8 cellular contexts compared by ENCODE assay signal in the genomic region with DNA sequence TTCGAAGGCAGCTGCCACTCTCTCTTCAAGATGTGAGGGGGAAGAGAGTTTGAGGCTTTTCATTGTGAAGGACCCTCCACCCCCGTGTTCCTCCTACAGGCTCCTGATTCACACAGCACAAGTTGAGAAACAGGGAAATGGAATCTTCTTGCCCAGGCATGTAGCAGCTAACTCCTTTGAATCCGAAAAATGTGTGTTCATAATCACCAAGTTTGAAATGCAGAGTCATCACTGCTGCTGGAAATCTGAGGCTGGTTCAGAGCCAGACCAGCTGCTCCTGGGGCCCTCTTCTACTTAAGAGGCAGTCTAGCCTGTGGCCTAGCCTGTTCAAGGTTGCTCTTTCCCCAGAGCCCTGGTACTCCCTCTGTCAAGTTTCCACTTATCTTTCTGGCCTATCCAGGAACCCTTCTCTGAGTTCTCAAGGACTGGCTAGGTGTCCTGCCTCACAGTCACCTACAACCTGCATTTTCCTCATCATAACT. TPM values are rescaled to one million over a fixed set of nuclear protein-coding genes. Genes with fewer than 3 reads are reported as not detected.
DNase-seq lines count a peak whose midpoint lies in the region; ATAC-seq, FAIRE-seq and TF ChIP-seq lines count a peak whose summit lies in the region.

No MANE protein-coding gene starts in this region.

- intact Hi-C loops in pancreas (cut with DNase I): loop anchor here in 1 of 3 donors (5.0 kb wide), 1 partner anchor 178 kb away; no protein-coding TSS in a partner anchor

- no peak overlapping the region for H3K27ac ChIP-seq in pancreas

- no peaks in the 10 kb centered on the region for H3K36me3 ChIP-seq in pancreas

- no peaks in the 10 kb centered on the region for H3K9me3 ChIP-seq in pancreas

- peak; percentile 83 for ATAC-seq in esophagus mucosa
- peak in 3 of 4 donors; percentile 68 to 74 (median 73) for ATAC-seq in pancreas

- no peak overlapping the region for H3K4me3 ChIP-seq in pancreas

- WGBS in pancreas, 2 donors: 72 to 77% methylated on average over 3 of the region's 3 CpGs

- TF ChIP-seq CTCF in pancreas (IDR thresholded peaks at IDR 0.05): no peak

- peak; percentile 75 for DNase-seq in CD1c-positive myeloid dendritic cell (ENCODE audit: extremely low spot score)
- DNase-seq in NCI-H510A treated with DMSO at 0.1 percent for 48 hours (lab: John Stamatoyannopoulos, UW): peak; percentile 60
- DNase-seq in pancreas: no peak
- no peak for DNase-seq in iPS-NIHi7 (ENCODE audit: extremely low spot score)
- no peak for DNase-seq in activated CD4-positive, alpha-beta T cell treated with anti-CD3 and anti-CD28 coated beads for 4 hours
- DNase-seq in stimulated activated naive CD4-positive, alpha-beta T cell treated with Interleukin-2 at 50 U/mL for 16 hours (lab: John Stamatoyannopoulos, UW): no peak
- no peak for DNase-seq in GM19240 (ENCODE audit: insufficient read length, low spot score)

- no peak for FAIRE-seq in pancreas (lab: Jason Lieb, UNC)

- no peaks in the 10 kb centered on the region for H3K27me3 ChIP-seq in pancreas

- no peaks in the 10 kb centered on the region for H3K4me1 ChIP-seq in pancreas

RNA-seq across cellular contexts. Expression of a gene that starts 28.7 kb away (rescaled TPM):
- total RNA-seq in esophagus mucosa (7.7 TPM), pancreas (10 to 100 TPM in 1 of 6 donors, 1 to 10 TPM in 5; 4.0 to 10.3 (median 5.1) TPM)
- polyA plus RNA-seq in pancreas: 1 to 10 TPM; 5.6 to 7.3 TPM

RNA-seq across cellular contexts. Expression of a gene that starts 28.9 kb away (rescaled TPM):
- 15.7 TPM for total RNA-seq in esophagus mucosa
- total RNA-seq in pancreas: 10 to 100 TPM in 3 of 6 donors, 1 to 10 TPM in 3; 8.1 to 13.3 (median 9.8) TPM
- polyA plus RNA-seq in pancreas: 10 to 100 TPM in 1 of 2 donors, 1 to 10 TPM in 1; 5.0 to 14.4 TPM

RNA-seq across cellular contexts. Expression of a gene that starts 53.4 kb away (rescaled TPM):
- total RNA-seq in esophagus mucosa (5.4 TPM), pancreas (10 to 100 TPM in 1 of 6 donors, 1 to 10 TPM in 5; 4.2 to 10.2 (median 5.9) TPM)
- polyA plus RNA-seq in pancreas: 1 to 10 TPM; 2.3 to 5.2 TPM

Comparison
In these comparisons a context has a peak if more than half of its experiments do, and no peak if none do; other contexts are left out.
1. DNase-seq: peak in CD1c-positive myeloid dendritic cell (single experiment) and NCI-H510A treated with DMSO at 0.1 percent for 48 hours (single experiment); none in pancreas (0 of 6), iPS-NIHi7 (single experiment), activated CD4-positive, alpha-beta T cell treated with anti-CD3 and anti-CD28 coated beads for 4 hours (0 of 2), stimulated activated naive CD4-positive, alpha-beta T cell treated with Interleukin-2 at 50 U/mL for 16 hours (single experiment) and GM19240 (single experiment).